Comparison of ENCODE assay signal across 8 cellular contexts in the genomic region with DNA sequence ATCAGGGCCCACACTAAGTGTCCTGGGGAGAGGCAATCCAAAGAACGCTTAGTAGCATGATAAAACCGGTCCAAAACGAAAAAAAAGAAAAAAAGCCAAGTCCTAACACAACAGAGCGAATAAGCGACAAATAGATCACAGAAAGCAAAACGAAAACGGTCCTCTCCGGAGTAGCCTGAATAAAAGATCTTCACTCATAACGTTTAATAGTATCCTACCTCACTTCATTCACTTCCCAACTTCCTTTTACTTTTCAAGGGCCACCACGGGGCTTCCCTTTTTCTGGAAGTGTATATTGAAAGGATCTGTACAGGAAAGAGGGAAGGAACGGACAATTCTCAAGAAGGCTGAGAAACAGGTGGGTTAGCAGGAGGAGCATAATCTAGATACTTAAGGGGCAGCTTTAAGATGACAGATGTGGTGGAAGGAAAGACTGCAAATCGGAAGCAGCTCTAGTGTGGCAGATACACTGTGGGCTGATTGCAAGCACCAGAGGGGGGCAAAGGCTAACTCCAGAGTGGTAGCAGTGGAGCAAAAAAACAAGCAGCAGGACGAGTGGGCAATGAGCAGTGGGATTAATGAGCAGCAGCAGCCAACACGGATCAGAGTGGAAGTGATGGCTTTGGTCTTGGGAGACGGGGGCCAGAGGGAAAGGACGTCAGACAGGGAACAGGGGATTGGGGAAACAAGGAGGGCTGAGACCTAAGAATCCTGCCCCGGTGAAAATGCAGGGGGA. TPM values are rescaled to one million over a fixed set of nuclear protein-coding genes. Genes with fewer than 3 reads are reported as not detected.
DNase-seq lines count a peak whose midpoint lies in the region; ATAC-seq and TF ChIP-seq lines count a peak whose summit lies in the region.

No MANE protein-coding gene starts in this region.

- ATAC-seq in GM21529 (IDR thresholded peaks at IDR 0.05; ENCODE audit: unreplicated experiment) (peak; percentile 21), heart right ventricle (peak in 6 of 8 donors; percentile 7 to 27 (median 26))

- DNase-seq in EL (peak; percentile 51), NCI-H524 (lab: John Stamatoyannopoulos, UW) (peak; percentile 80 to 93), heart right ventricle (peak in 1 of 2 donors; percentile 13), putamen (ENCODE audit: low spot score) (peak; percentile 9), cortex of kidney (lab: John Stamatoyannopoulos, UW) (no peak), cerebellar nuclear complex (lab: John Stamatoyannopoulos, UW) (no peak)
- peak; percentile 2 for DNase-seq in activated gamma-delta T cell treated with anti-CD3 and anti-CD28 coated beads, Interleukin-2, amount 50 U/mL, for 16 hours (ENCODE audit: low read depth)

- intact Hi-C loops in heart right ventricle (cut with DNase I) = loop anchor here in 2 of 10 donors (2.0 to 10.0 kb wide), 2 partner anchors 94 to 226 kb away; no protein-coding TSS in a partner anchor

- H3K4me3 ChIP-seq in heart right ventricle = peak overlapping the region; percentile 66 to 86 (median 80)

- WGBS in heart right ventricle, 2 donors = 1% methylated on average over 17 of the region's 17 CpGs

- H3K4me1 ChIP-seq in heart right ventricle = peaks cover 0 to 38% (median 27%) of the 10 kb centered on the region in 9 donors

- no peak for TF ChIP-seq CTCF in heart right ventricle (IDR thresholded peaks at IDR 0.05)

- H3K27ac ChIP-seq in heart right ventricle = peak overlapping the region; percentile 64 to 96 (median 93)

- H3K27me3 ChIP-seq in heart right ventricle = no peaks in the 10 kb centered on the region

- H3K36me3 ChIP-seq in heart right ventricle = no peaks in the 10 kb centered on the region

- H3K9me3 ChIP-seq in heart right ventricle = no peaks in the 10 kb centered on the region

RNA-seq across cellular contexts. Expression of a gene that starts 0.9 kb away (rescaled TPM):
- 10 to 100 TPM; 24.4 to 31.7 (median 27.8) TPM for total RNA-seq in heart right ventricle
- polyA plus RNA-seq in heart right ventricle = 10 to 100 TPM in 1 of 2 donors, 1 to 10 TPM in 1; 5.2 to 15.8 TPM

RNA-seq across cellular contexts. Expression of a gene that starts 48.7 kb away (rescaled TPM):
- 10 to 100 TPM; 11.6 to 20.6 (median 14.1) TPM for total RNA-seq in heart right ventricle
- polyA plus RNA-seq in heart right ventricle = 10 to 100 TPM; 13.7 to 23.6 TPM

Comparison
In these comparisons a context has a peak if more than half of its experiments do, and no peak if none do; other contexts are left out.
1. DNase-seq: peak in EL (single experiment), NCI-H524 (2 of 2), activated gamma-delta T cell treated with anti-CD3 and anti-CD28 coated beads, Interleukin-2, amount 50 U/mL, for 16 hours (single experiment) and putamen (single experiment); none in cortex of kidney (single experiment) and cerebellar nuclear complex (0 of 2).